18 cellular contexts compared by ENCODE assay signal in the genomic region with DNA sequence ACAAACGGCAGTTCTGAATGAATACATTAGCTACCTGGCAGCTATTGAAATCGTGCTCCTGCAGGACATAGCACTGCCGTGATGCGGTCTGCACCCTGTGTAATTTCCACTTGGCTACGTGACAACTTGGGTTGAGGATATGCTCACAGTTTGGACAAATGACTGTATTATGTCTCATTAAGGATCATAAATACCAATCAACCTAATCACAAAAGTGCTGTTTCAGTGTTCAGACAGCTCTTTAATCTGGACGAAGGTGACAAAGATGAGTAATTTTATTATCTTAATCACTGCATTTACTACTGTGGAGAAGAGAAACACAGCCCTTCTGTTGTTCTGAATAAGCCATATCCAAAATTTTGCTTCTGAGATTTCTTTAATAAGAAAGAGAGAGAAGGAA.
"Had no signal": no experiment of that assay in that cellular context is flagged by ENCODE, and none has a peak within 500 bp of the region (broad histone marks: within the 10 kb centered on the region; RNA-seq: fewer than 3 reads in every experiment).

No MANE protein-coding gene starts in this region.

- DNase-seq: activated CD4-positive, alpha-beta T cell treated with anti-CD3 and anti-CD28 coated beads for 36 hours; activated CD4-positive, alpha-beta T cell treated with anti-CD3 and anti-CD28 coated beads, Interleukin-2, amount 50 U/mL, for 48 hours; activated gamma-delta T cell; adrenal gland; effector memory CD8-positive, alpha-beta T cell; foreskin fibroblast; nephron progenitor cell; nucleus accumbens; stimulated activated CD4-positive, alpha-beta T cell treated with anti-CD3 and anti-CD28 coated beads, Interleukin-4, amount 100 ng/mL, for 1 hour; stimulated activated naive CD8-positive, alpha-beta T cell treated with anti-CD3 and anti-CD28 coated beads, Interleukin-15, amount 100 ng/mL, for 72 hours; transverse colon; WERI-Rb-1 had no signal

- H3K36me3 ChIP-seq: adrenal gland, suprapubic skin, transverse colon, vagina, WERI-Rb-1 had no signal

- ATAC-seq: activated CD4-positive, alpha-beta T cell treated with anti-CD3 and anti-CD28 coated beads for 36 hours; activated naive CD4-positive, alpha-beta T cell treated with anti-CD3 and anti-CD28 coated beads, Interleukin-2, amount 50 U/mL, for 72 hours; effector memory CD8-positive, alpha-beta T cell; sciatic nerve; stimulated activated naive CD8-positive, alpha-beta T cell treated with anti-CD3 and anti-CD28 coated beads, Interleukin-15, amount 100 ng/mL, for 72 hours had no signal

- H3K27me3 ChIP-seq: vagina had no signal

- H3K27ac ChIP-seq: adrenal gland, hepatocyte, suprapubic skin, transverse colon, vagina, WERI-Rb-1 had no signal

- H3K79me2 ChIP-seq: hepatocyte had no signal

- H3K4me3 ChIP-seq: adrenal gland, hepatocyte, smooth muscle cell, suprapubic skin, transverse colon, vagina had no signal

- H3K4me1 ChIP-seq: adrenal gland, suprapubic skin, transverse colon, vagina had no signal

- H2AFZ ChIP-seq: hepatocyte had no signal

- H3K9me3 ChIP-seq: suprapubic skin, transverse colon had no signal

- H3K4me2 ChIP-seq: hepatocyte, smooth muscle cell had no signal
